In genomic region chr17:81512560-81512983, GRCh38 we compare ENCODE assay signal across 8 cellular contexts. TPM values are rescaled to one million over a fixed set of nuclear protein-coding genes. Genes with fewer than 3 reads are reported as not detected.
DNase-seq lines count a peak whose midpoint lies in the region; ATAC-seq, FAIRE-seq and TF ChIP-seq lines count a peak whose summit lies in the region.

Gene ACTG1, minus strand, starts transcription at chr17:81512799. Its CDS starts 445 bp downstream, at chr17:81512354.

- no peaks in the 10 kb centered on the region for H3K9me3 ChIP-seq in mammary epithelial cell (replicated peaks; ENCODE audit: insufficient read depth, low read length)
- no peaks in the 10 kb centered on the region for H3K9me3 ChIP-seq in small intestine (ENCODE audit: control insufficient read depth, low read depth)

- H4K20me1 ChIP-seq in mammary epithelial cell (ENCODE audit: insufficient read depth, low read length), result peaks cover 35% of the 10 kb centered on the region

- H3K27me3 ChIP-seq in mammary epithelial cell (ENCODE audit: insufficient read depth, low read length) (no peaks in the 10 kb centered on the region), small intestine (ENCODE audit: control insufficient read depth in 2 of 2, insufficient read depth in 2 of 2, low read length in 2 of 2) (no peaks in the 10 kb centered on the region)

- peaks cover 10% of the 10 kb centered on the region; the same call in 1 of the 2 replicates for H3K27me3 Mint-ChIP-seq in WTC11 (ENCODE audit: low read depth)

- no peak for FAIRE-seq in small intestine (lab: Jason Lieb, UNC)

- no TSS peak for BruUV-seq in mammary epithelial cell (replicated peaks; lab: Mats Ljungman, UMichigan)

- CTCF ChIA-PET in WTC11 (lab: Charles Lee), result interaction anchor here (0.6 to 3.6 kb wide), 4 partner anchors 11 to 258 kb away, joined by 3 to 27 read pairs (median 4); partner anchors contain the start of gene FAAP100
- CTCF ChIA-PET in mammary epithelial cell (lab: Charles Lee; ENCODE audit: low non-redundant PET), result no interaction called here

- peaks cover 25% of the 10 kb centered on the region for H3K36me3 ChIP-seq in mammary epithelial cell (ENCODE audit: insufficient read depth, low read length)
- peaks cover 13 to 15% of the 10 kb centered on the region in 2 donors for H3K36me3 ChIP-seq in small intestine (ENCODE audit: control insufficient read depth in 2 of 2, insufficient read depth in 2 of 2, low read length in 2 of 2)

- in situ Hi-C loops in mammary epithelial cell (cut with MboI; ENCODE audit: low sequenced_read_pairs in 2 of 2), result loop anchor here in 1 of 2 donors (5.0 kb wide), 1 partner anchor 115 kb away; the partner anchor contains the start of gene BAHCC1

- H3K4me1 ChIP-seq in mammary epithelial cell (ENCODE audit: insufficient read depth, low read length), result peaks cover 38% of the 10 kb centered on the region
- peaks cover 0 to 2% of the 10 kb centered on the region in 2 donors for H3K4me1 ChIP-seq in small intestine (ENCODE audit: control insufficient read depth in 2 of 2, insufficient read depth in 1 of 2, low read depth in 1 of 2, low read length in 1 of 2)

- peaks cover 68% of the 10 kb centered on the region for H3K79me2 ChIP-seq in mammary epithelial cell (ENCODE audit: insufficient read depth, low read length)

- POLR2A ChIA-PET in WTC11 (lab: Charles Lee), result interaction anchor here (1.1 to 2.3 kb wide), 7 partner anchors 11 to 117 kb away, joined by 4 to 12 read pairs (median 7); partner anchors contain the start of genes BAHCC1 and FAAP100

- H3K27ac ChIP-seq in mammary epithelial cell (ENCODE audit: insufficient read depth, low read depth, low read length) (peak within 1 kb of the TSS; percentile 70), small intestine (ENCODE audit: low read depth in 1 of 2, low read length in 1 of 2) (peak within 1 kb of the TSS; percentile 100)

- dilution Hi-C loops in mammary epithelial cell (cut with HindIII; ENCODE audit: low sequenced_read_pairs), result loop anchor here (5.0 to 25.0 kb wide), 5 partner anchors 55 to 500 kb away; partner anchors contain the start of genes PCYT2 and SIRT7

- H3K9ac ChIP-seq in mammary epithelial cell (ENCODE audit: insufficient read depth, low read length), result peak within 1 kb of the TSS; percentile 80

- peaks cover 4% of the 10 kb centered on the region; the same call in 1 of the 2 replicates for H3K9me3 Mint-ChIP-seq in WTC11

- H3K4me2 ChIP-seq in mammary epithelial cell (ENCODE audit: insufficient read depth, low read depth, low read length), result peak within 1 kb of the TSS; percentile 99

- peak; percentile 85 for DNase-seq in NCI-H226
- DNase-seq in WTC11 (ENCODE audit: low spot score), result peak; percentile 88
- DNase-seq in mammary epithelial cell, result peak; percentile 91
- peak; percentile 83 for DNase-seq in iPS-NIHi7 (ENCODE audit: extremely low spot score)
- DNase-seq in small intestine, result peak; percentile 92

- ATAC-seq in GM18502 (IDR thresholded peaks at IDR 0.05; ENCODE audit: poor library complexity, unreplicated experiment) (peak; percentile 42), HG03097 (IDR thresholded peaks at IDR 0.05; ENCODE audit: low FRiP score, unreplicated experiment) (peak; percentile 45), WTC11 (peak; percentile 6), HG02610 (IDR thresholded peaks at IDR 0.05; ENCODE audit: unreplicated experiment) (no peak)

- H3K36me3 Mint-ChIP-seq in WTC11, result peaks cover 38% of the 10 kb centered on the region

- TF ChIP-seq CTCF in WTC11 (IDR thresholded peaks at IDR 0.05), result no peak
- TF ChIP-seq CTCF in mammary epithelial cell (conservative IDR thresholded peaks at IDR 0.05 in 1 of 2, IDR thresholded peaks at IDR 0.05 in 1 of 2; ENCODE audit: extremely low read depth in 1 of 2, insufficient read depth in 1 of 2, low read depth in 1 of 2, low read length in 2 of 2), result no peak

- H3K4me3 ChIP-seq in mammary epithelial cell (replicated peaks in 1 of 3; ENCODE audit: insufficient read depth in 1 of 3, low read depth in 2 of 3, low read length in 3 of 3), result peak within 1 kb of the TSS; percentile 90 to 100 (median 93)
- peak within 1 kb of the TSS; percentile 89 to 97 for H3K4me3 ChIP-seq in small intestine (ENCODE audit: low read depth in 1 of 2, low read length in 2 of 2)

- H3K27ac Mint-ChIP-seq in WTC11, result peak within 1 kb of the TSS; percentile 94

- peak within 1 kb of the TSS; percentile 99 for H3K4me3 Mint-ChIP-seq in WTC11

- intact Hi-C loops in mammary epithelial cell (cut with micrococcal nuclease), result loop anchor here (10.0 kb wide), 1 partner anchor 352 kb away; the partner anchor contains the start of gene P4HB

- H2AFZ ChIP-seq in mammary epithelial cell (ENCODE audit: low read depth, low read length), result peak within 1 kb of the TSS; percentile 40

- 1% methylated on average over 13 of the region's 60 CpGs for WGBS in mammary epithelial cell (ENCODE audit: low coverage, missing lambda C conversion rate)
- 0 to 1% (median 1%) methylated on average over 32 to 60 of the region's 60 CpGs for WGBS in small intestine, 3 donors

- H3K4me1 Mint-ChIP-seq in WTC11, result peaks cover 41% of the 10 kb centered on the region

TF ChIP-seq in WTC11, 78 proteins besides CTCF, POLR2A, EP300 and RAD21 (continues in another document):
- TF ChIP-seq TP53 (CRISPR knock-in tag; IDR thresholded peaks at IDR 0.05) (peak; percentile 69; the same call in 1 of the 2 replicates), SP1 (CRISPR knock-in tag; conservative IDR thresholded peaks at IDR 0.05) (peak; percentile 55), ZBTB21 (CRISPR knock-in tag; IDR thresholded peaks at IDR 0.05; ENCODE audit: borderline replicate concordance) (0 out of 2 replicates have a peak, but pooled peaks have one; percentile 68), USF1 (CRISPR knock-in tag; IDR thresholded peaks at IDR 0.05) (peak; percentile 72; the same call in 1 of the 2 replicates), MYBL2 (CRISPR knock-in tag; IDR thresholded peaks at IDR 0.05) (0 out of 2 replicates have a peak, but pooled peaks have one; percentile 16), MAX (CRISPR knock-in tag; IDR thresholded peaks at IDR 0.05) (peak; percentile 16; the same call in 1 of the 2 replicates), USF2 (CRISPR knock-in tag; IDR thresholded peaks at IDR 0.05) (peak; percentile 85), RORB (CRISPR knock-in tag; IDR thresholded peaks at IDR 0.05) (no peak), IRF2 (CRISPR knock-in tag; IDR thresholded peaks at IDR 0.05; ENCODE audit: borderline replicate concordance, low read depth) (no peak), NFATC4 (CRISPR knock-in tag; IDR thresholded peaks at IDR 0.05) (no peak; the same call in 1 of the 2 replicates), ARID4B (CRISPR knock-in tag; IDR thresholded peaks at IDR 0.05; ENCODE audit: borderline replicate concordance) (peak; percentile 43; the same call in 1 of the 2 replicates), TEAD4 (CRISPR knock-in tag; IDR thresholded peaks at IDR 0.05) (0 out of 2 replicates have a peak, but pooled peaks have one; percentile 30), SMAD3 (CRISPR knock-in tag; IDR thresholded peaks at IDR 0.05; ENCODE audit: borderline replicate concordance) (peak; percentile 13; the same call in 1 of the 2 replicates)

RNA-seq across cellular contexts. Expression of gene ACTG1, which starts in this region (rescaled TPM):
- total RNA-seq in WTC11 (2021) (3,338 to 3,455 TPM (median 3,348 TPM) in 3 replicates), mammary epithelial cell (over 10,000 TPM in 1 of 2 donors, 1,000 to 10,000 TPM in 1; 3,950 to 24,255 TPM)
- polyA plus RNA-seq in mammary epithelial cell (8,707 TPM), small intestine (1,000 to 10,000 TPM; 1,318 to 3,459 (median 1,629) TPM)
- 4,992 TPM for polyA minus RNA-seq in mammary epithelial cell
